ENCODE assay signal across 8 cellular contexts in genomic region chr5:38382898-38383297, GRCh38.
DNase-seq lines count a peak whose midpoint lies in the region; ATAC-seq and FAIRE-seq lines count a peak whose summit lies in the region.

No MANE protein-coding gene starts in this region.

- DNase-seq in activated gamma-delta T cell treated with Interleukin-2 at 50 U/mL for 16 hours = peak; percentile 16
- no peak for DNase-seq in activated gamma-delta T cell (lab: John Stamatoyannopoulos, UW)
- peak; percentile 34 for DNase-seq in NCI-H1092 (lab: John Stamatoyannopoulos, UW)
- peak; percentile 42 for DNase-seq in SK-N-MC (ENCODE audit: low read depth, low spot score)
- peak in 46 of 58 donors; percentile 1 to 55 (median 20) for DNase-seq in anterior cingulate cortex (lab: John Stamatoyannopoulos, UW)
- peak; percentile 14 to 38 for DNase-seq in hippocampal formation (lab: John Stamatoyannopoulos, UW)
- DNase-seq in small intestine = peak; percentile 56

- H3K36me3 ChIP-seq in SK-N-MC (ENCODE audit: insufficient read depth, low read length) (no peaks in the 10 kb centered on the region), small intestine (ENCODE audit: control insufficient read depth in 2 of 2, insufficient read depth in 2 of 2, low read length in 2 of 2) (no peaks in the 10 kb centered on the region)

- no peak overlapping the region for H3K4me3 ChIP-seq in SK-N-MC
- no peak overlapping the region for H3K4me3 ChIP-seq in small intestine (ENCODE audit: low read depth in 1 of 2, low read length in 2 of 2)

- ATAC-seq in HG02763 (IDR thresholded peaks at IDR 0.05; ENCODE audit: unreplicated experiment) = peak; percentile 74

- no peak overlapping the region for H3K9ac ChIP-seq in SK-N-MC (ENCODE audit: insufficient read length)

- H3K9me3 ChIP-seq in SK-N-MC (ENCODE audit: low read depth, low read length) (no peaks in the 10 kb centered on the region), small intestine (ENCODE audit: control insufficient read depth, low read depth) (no peaks in the 10 kb centered on the region)

- FAIRE-seq in small intestine (lab: Jason Lieb, UNC) = no peak

- H3K27ac ChIP-seq in SK-N-MC (no peak overlapping the region), small intestine (ENCODE audit: low read depth in 1 of 2, low read length in 1 of 2) (no peak overlapping the region)

- no peaks in the 10 kb centered on the region for H3K4me1 ChIP-seq in small intestine (ENCODE audit: control insufficient read depth in 2 of 2, insufficient read depth in 1 of 2, low read depth in 1 of 2, low read length in 1 of 2)

- no peaks in the 10 kb centered on the region for H3K27me3 ChIP-seq in small intestine (ENCODE audit: control insufficient read depth in 2 of 2, insufficient read depth in 2 of 2, low read length in 2 of 2)

- 25 to 31% (median 27%) methylated on average over 7 of the region's 7 CpGs for WGBS in small intestine, 3 donors
